ENCODE assay signal across 15 cellular contexts in the genomic region with DNA sequence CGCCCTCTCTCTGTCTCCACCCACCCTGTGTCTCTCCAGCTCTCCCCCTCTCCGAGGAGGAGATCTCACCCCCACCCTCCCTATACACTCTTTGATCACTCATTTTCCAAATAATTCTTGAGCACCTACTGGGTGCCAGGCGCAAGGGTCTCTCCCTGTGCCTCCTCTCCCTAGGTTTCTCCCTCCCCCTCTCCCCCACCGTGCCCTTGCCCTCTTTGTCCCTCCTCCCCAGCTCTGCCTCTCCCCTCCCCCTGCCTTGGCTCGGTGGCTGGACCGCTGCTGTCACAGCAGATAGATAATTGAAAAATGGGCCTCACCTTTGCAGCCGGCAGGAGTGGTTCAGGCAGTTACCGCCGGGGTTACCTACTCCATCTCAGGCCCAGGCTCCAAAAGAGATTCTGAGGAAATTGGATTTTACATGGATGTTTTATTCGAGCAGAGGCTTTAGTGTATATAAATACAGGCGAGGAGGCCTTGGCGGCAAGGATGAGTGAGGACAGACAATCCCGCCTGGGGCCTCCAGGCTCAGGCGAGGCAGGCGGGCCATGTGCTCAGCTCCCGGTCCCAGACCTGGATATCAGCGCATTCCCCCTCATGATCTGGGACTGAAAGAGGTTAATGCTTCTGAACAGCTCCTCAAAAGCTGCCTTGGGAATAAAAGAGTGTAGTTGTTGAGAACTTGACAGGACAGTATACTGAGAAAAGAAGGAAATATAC.
DNase-seq lines count a peak whose midpoint lies in the region; ATAC-seq, FAIRE-seq and TF ChIP-seq lines count a peak whose summit lies in the region.
"Had no signal": no experiment of that assay in that cellular context is flagged by ENCODE, and none has a peak within 500 bp of the region (broad histone marks: within the 10 kb centered on the region; RNA-seq: fewer than 3 reads in every experiment).

No MANE protein-coding gene starts in this region.

- H3K9me3 Mint-ChIP-seq in memory B cell: no peaks in the 10 kb centered on the region
- H3K9me3 Mint-ChIP-seq in activated CD4-positive, alpha-beta T cell treated with anti-CD3 and anti-CD28 coated beads for 36 hours (ENCODE audit: low read depth): no peaks in the 10 kb centered on the region
- H3K9me3 Mint-ChIP-seq: HFFc6 had no signal

- H3K4me3 ChIP-seq in A549: peak overlapping the region; percentile 63
- H3K4me3 ChIP-seq in thyroid gland (replicated peaks in 1 of 3): no peak overlapping the region

- TF ChIP-seq RAD21 in A549 (conservative IDR thresholded peaks at IDR 0.05 in 1 of 2, IDR thresholded peaks at IDR 0.05 in 1 of 2): no peak

- FAIRE-seq in A549 (lab: Jason Lieb, UNC): no peak
- FAIRE-seq: GM18507, HTR-8/SVneo had no signal

- intact Hi-C loops in activated CD4-positive, alpha-beta T cell treated with anti-CD3 and anti-CD28 coated beads for 36 hours (cut with DNase I, micrococcal nuclease): loop anchor here in 1 of 2 experiments (5.0 kb wide), 1 partner anchor 131 kb away; no protein-coding TSS in a partner anchor
- intact Hi-C loops in thyroid gland (cut with DNase I): no loop called here

- no peaks in the 10 kb centered on the region for H3K36me3 Mint-ChIP-seq in memory B cell
- H3K36me3 Mint-ChIP-seq in activated CD4-positive, alpha-beta T cell treated with anti-CD3 and anti-CD28 coated beads for 36 hours (ENCODE audit: low read depth): no peaks in the 10 kb centered on the region
- H3K36me3 Mint-ChIP-seq: CD14-positive monocyte had no signal

- H3K27ac ChIP-seq in A549 (no peak overlapping the region), caudate nucleus (ENCODE audit: low read depth, low read length) (peak overlapping the region; percentile 83), thyroid gland (no peak overlapping the region)
- H3K27ac ChIP-seq: gastroesophageal sphincter had no signal

- no peaks in the 10 kb centered on the region for H3K36me3 ChIP-seq in thyroid gland
- H3K36me3 ChIP-seq: gastroesophageal sphincter had no signal

- peak overlapping the region; percentile 96 for H3K4me2 ChIP-seq in A549

- TF ChIP-seq POLR2A in A549 (IDR thresholded peaks at IDR 0.05; ENCODE audit: low read length): no peak
- TF ChIP-seq POLR2A in thyroid gland (IDR thresholded peaks at IDR 0.05): no peak

- H3K4me1 ChIP-seq in A549 (peaks cover 3% of the 10 kb centered on the region; the same call in 1 of the 3 replicates), thyroid gland (peaks cover 6 to 18% of the 10 kb centered on the region in 2 donors)

- H3K9me3 ChIP-seq in A549 (no peaks in the 10 kb centered on the region), thyroid gland (no peaks in the 10 kb centered on the region)
- H3K9me3 ChIP-seq: gastroesophageal sphincter had no signal

- peaks cover 36% of the 10 kb centered on the region for H3K27me3 Mint-ChIP-seq in memory B cell
- peaks cover 61% of the 10 kb centered on the region for H3K27me3 Mint-ChIP-seq in activated CD4-positive, alpha-beta T cell treated with anti-CD3 and anti-CD28 coated beads for 36 hours

- 80% methylated on average over 14 of the region's 17 CpGs for WGBS in A549 (ENCODE audit: missing lambda C conversion rate)
- 40 to 42% methylated on average over 17 of the region's 17 CpGs for WGBS in thyroid gland, 2 donors

- no peak for TF ChIP-seq CTCF in A549 (IDR thresholded peaks at IDR 0.05)
- TF ChIP-seq CTCF in thyroid gland (IDR thresholded peaks at IDR 0.05): no peak

- no peak overlapping the region for H3K27ac Mint-ChIP-seq in memory B cell
- no peak overlapping the region for H3K27ac Mint-ChIP-seq in activated CD4-positive, alpha-beta T cell treated with anti-CD3 and anti-CD28 coated beads for 36 hours
- H3K27ac Mint-ChIP-seq: CD14-positive monocyte, HFFc6 had no signal

- H3K27me3 ChIP-seq in thyroid gland: peaks cover 5% of the 10 kb centered on the region

- peaks cover 13% of the 10 kb centered on the region for H3K4me1 Mint-ChIP-seq in memory B cell
- H3K4me1 Mint-ChIP-seq in activated CD4-positive, alpha-beta T cell treated with anti-CD3 and anti-CD28 coated beads for 36 hours: peaks cover 5% of the 10 kb centered on the region

- peak overlapping the region; percentile 87 for H3K4me3 Mint-ChIP-seq in memory B cell
- H3K4me3 Mint-ChIP-seq in activated CD4-positive, alpha-beta T cell treated with anti-CD3 and anti-CD28 coated beads for 36 hours: no peak overlapping the region

- POLR2A ChIA-PET in A549 (lab: Yijun Ruan, JAX): interaction anchor here (0.6 kb wide), 1 partner anchor 704 kb away, joined by 6 read pairs; no protein-coding TSS in a partner anchor
- POLR2A ChIA-PET in activated CD4-positive, alpha-beta T cell treated with anti-CD3 and anti-CD28 coated beads for 36 hours (lab: Charles Lee): no interaction called here

- ATAC-seq in A549: no peak
- no peak for ATAC-seq in memory B cell (ENCODE audit: low read depth)
- ATAC-seq in activated CD4-positive, alpha-beta T cell treated with anti-CD3 and anti-CD28 coated beads for 36 hours: no peak
- no peak for ATAC-seq in GM21529 (IDR thresholded peaks at IDR 0.05; ENCODE audit: unreplicated experiment)
- ATAC-seq: gastroesophageal sphincter had no signal

- CTCF ChIA-PET in A549 (lab: Yijun Ruan, JAX): interaction anchor here (1.2 to 15.8 kb wide), 16 partner anchors 8 to 269 kb away, joined by 3 to 253 read pairs (median 9); no protein-coding TSS in a partner anchor
- CTCF ChIA-PET in activated CD4-positive, alpha-beta T cell treated with anti-CD3 and anti-CD28 coated beads for 36 hours (lab: Charles Lee): interaction anchor here (0.7 to 8.0 kb wide), 9 partner anchors 11 to 277 kb away, joined by 3 to 69 read pairs (median 5); no protein-coding TSS in a partner anchor

- no peak for DNase-seq in A549 (ENCODE audit: low read depth in 1 of 2, low spot score in 1 of 2)
- peak; percentile 35 for DNase-seq in NCI-H1105 (lab: John Stamatoyannopoulos, UW)
- peak in 8 of 61 donors; percentile 37 to 70 (median 52) for DNase-seq in caudate nucleus (lab: John Stamatoyannopoulos, UW)
- no peak for DNase-seq in memory B cell (ENCODE audit: low spot score in 2 of 2)
- no peak for DNase-seq in activated CD4-positive, alpha-beta T cell treated with anti-CD3 and anti-CD28 coated beads for 36 hours
- DNase-seq in SKM-1 treated with dmso at 0.1 percent for 144 hours (lab: John Stamatoyannopoulos, UW; ENCODE audit: unreplicated experiment): no peak
- no peak for DNase-seq in thyroid gland
- DNase-seq: amniotic stem cell, HFFc6, NCI-H774 had no signal

- no peak for TF ChIP-seq EP300 in A549 (IDR thresholded peaks at IDR 0.05)

TF ChIP-seq in A549, 52 proteins besides CTCF, POLR2A, EP300 and RAD21:
- TF ChIP-seq TFCP2L1 (CRISPR knock-in tag; IDR thresholded peaks at IDR 0.05): no peak
- TF ChIP-seq, protein P1, sequence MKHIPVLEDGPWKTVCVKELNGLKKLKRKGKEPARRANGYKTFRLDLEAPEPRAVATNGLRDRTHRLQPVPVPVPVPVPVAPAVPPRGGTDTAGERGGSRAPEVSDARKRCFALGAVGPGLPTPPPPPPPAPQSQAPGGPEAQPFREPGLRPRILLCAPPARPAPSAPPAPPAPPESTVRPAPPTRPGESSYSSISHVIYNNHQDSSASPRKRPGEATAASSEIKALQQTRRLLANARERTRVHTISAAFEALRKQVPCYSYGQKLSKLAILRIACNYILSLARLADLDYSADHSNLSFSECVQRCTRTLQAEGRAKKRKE (CRISPR knock-in tag; IDR thresholded peaks at IDR 0.05; ENCODE audit: low read depth): no peak
